13 cellular contexts compared by ENCODE assay signal in genomic region chr5:42656661-42657035, GRCh38.
DNase-seq lines count a peak whose midpoint lies in the region; ATAC-seq, FAIRE-seq and TF ChIP-seq lines count a peak whose summit lies in the region.
"Had no signal": no experiment of that assay in that cellular context is flagged by ENCODE, and none has a peak within 500 bp of the region (broad histone marks: within the 10 kb centered on the region; RNA-seq: fewer than 3 reads in every experiment).

No MANE protein-coding gene starts in this region.

- POLR2A ChIA-PET in CD4-positive, alpha-beta memory T cell (lab: Charles Lee; ENCODE audit: partially characterized antibody), result interaction anchor here (0.8 kb wide), 1 partner anchor 129 kb away, joined by 3 read pairs; no protein-coding TSS in a partner anchor
- POLR2A ChIA-PET in activated CD8-positive, alpha-beta T cell treated with anti-CD3 and anti-CD28 coated beads, Interleukin-2, amount 10 ng/mL, durations not matched to agents 7 days and 5 days (lab: Charles Lee), result no interaction called here

- H3K27ac ChIP-seq in foreskin keratinocyte (no peak overlapping the region), WERI-Rb-1 (no peak overlapping the region)
- no peak overlapping the region for H3K27ac ChIP-seq in CD4-positive, alpha-beta memory T cell (ENCODE audit: low read depth, low read length)
- H3K27ac ChIP-seq: skin epidermis had no signal

- H3K4me3 ChIP-seq in CD4-positive, alpha-beta memory T cell (ENCODE audit: low read length in 2 of 2), result no peak overlapping the region
- H3K4me3 ChIP-seq in WERI-Rb-1 (ENCODE audit: low read depth, low read length), result no peak overlapping the region
- H3K4me3 ChIP-seq: skin epidermis had no signal

- FAIRE-seq in RCC 7860 (lab: Jason Lieb, UNC), result peak; percentile 15

- TF ChIP-seq CTCF in foreskin keratinocyte (conservative IDR thresholded peaks at IDR 0.05), result peak; percentile 65
- TF ChIP-seq CTCF in WERI-Rb-1 (IDR thresholded peaks at IDR 0.05; ENCODE audit: low read depth, low read length), result no peak

- H3K9me3 ChIP-seq in CD4-positive, alpha-beta memory T cell (ENCODE audit: control insufficient read depth in 1 of 2, low read length in 2 of 2), result no peaks in the 10 kb centered on the region
- H3K9me3 ChIP-seq in WERI-Rb-1 (ENCODE audit: severe bottlenecking), result peaks cover 5% of the 10 kb centered on the region

- peak overlapping the region in 4 of 8 donors; percentile 20 to 47 (median 36) for H3K4me3 Mint-ChIP-seq in CD4-positive, alpha-beta memory T cell
- no peak overlapping the region for H3K4me3 Mint-ChIP-seq in activated CD8-positive, alpha-beta T cell treated with anti-CD3 and anti-CD28 coated beads, Interleukin-2, amount 10 ng/mL, durations not matched to agents 7 days and 5 days
- H3K4me3 Mint-ChIP-seq: dendritic cell treated with granulocyte-macrophage colony-stimulating factor and Interleukin-4, amounts not matched to agents 40 ng/mL and 50 ng/mL, for 4 days; immature natural killer cell had no signal

- H3K27ac Mint-ChIP-seq in CD4-positive, alpha-beta memory T cell, result no peak overlapping the region
- H3K27ac Mint-ChIP-seq in activated CD8-positive, alpha-beta T cell treated with anti-CD3 and anti-CD28 coated beads, Interleukin-2, amount 10 ng/mL, durations not matched to agents 7 days and 5 days, result no peak overlapping the region
- H3K27ac Mint-ChIP-seq: dendritic cell treated with granulocyte-macrophage colony-stimulating factor and Interleukin-4, amounts not matched to agents 40 ng/mL and 50 ng/mL, for 4 days; immature natural killer cell had no signal

- peaks cover 0 to 3% (median 0%) of the 10 kb centered on the region in 8 donors for H3K9me3 Mint-ChIP-seq in CD4-positive, alpha-beta memory T cell
- H3K9me3 Mint-ChIP-seq in activated CD8-positive, alpha-beta T cell treated with anti-CD3 and anti-CD28 coated beads, Interleukin-2, amount 10 ng/mL, durations not matched to agents 7 days and 5 days (ENCODE audit: insufficient read depth), result no peaks in the 10 kb centered on the region
- H3K9me3 Mint-ChIP-seq: dendritic cell treated with granulocyte-macrophage colony-stimulating factor and Interleukin-4, amounts not matched to agents 40 ng/mL and 50 ng/mL, for 4 days had no signal

- H3K27me3 Mint-ChIP-seq in CD4-positive, alpha-beta memory T cell, result peaks cover 1 to 6% of the 10 kb centered on the region in 2 donors
- no peaks in the 10 kb centered on the region for H3K27me3 Mint-ChIP-seq in activated CD8-positive, alpha-beta T cell treated with anti-CD3 and anti-CD28 coated beads, Interleukin-2, amount 10 ng/mL, durations not matched to agents 7 days and 5 days (ENCODE audit: low read depth)
- H3K27me3 Mint-ChIP-seq: dendritic cell treated with granulocyte-macrophage colony-stimulating factor and Interleukin-4, amounts not matched to agents 40 ng/mL and 50 ng/mL, for 4 days had no signal

- DNase-seq in ELR (ENCODE audit: low read depth), result peak; percentile 4
- DNase-seq in RCC 7860 (ENCODE audit: low spot score), result peak; percentile 13
- DNase-seq in foreskin keratinocyte, result peak; percentile 14 to 33
- peak; percentile 25 for DNase-seq in renal cortical epithelial cell (ENCODE audit: low read depth)
- DNase-seq in CD4-positive, alpha-beta memory T cell, result no peak
- DNase-seq in WERI-Rb-1, result no peak
- no peak for DNase-seq in activated CD4-positive, CD25-positive, alpha-beta regulatory T cell (lab: John Stamatoyannopoulos, UW)
- DNase-seq in activated CD8-positive, alpha-beta T cell treated with anti-CD3 and anti-CD28 coated beads, Interleukin-2, amount 10 ng/mL, durations not matched to agents 7 days and 5 days, result no peak
- DNase-seq: GF-D8; immature natural killer cell; stimulated activated naive CD4-positive, alpha-beta T cell treated with Interleukin-2 at 50 U/mL for 16 hours had no signal

- H3K4me1 ChIP-seq in foreskin keratinocyte, result peaks cover 14% of the 10 kb centered on the region
- no peaks in the 10 kb centered on the region for H3K4me1 ChIP-seq in CD4-positive, alpha-beta memory T cell (ENCODE audit: insufficient read depth, low read length)

- no peaks in the 10 kb centered on the region for H3K4me1 Mint-ChIP-seq in CD4-positive, alpha-beta memory T cell
- no peaks in the 10 kb centered on the region for H3K4me1 Mint-ChIP-seq in activated CD8-positive, alpha-beta T cell treated with anti-CD3 and anti-CD28 coated beads, Interleukin-2, amount 10 ng/mL, durations not matched to agents 7 days and 5 days (ENCODE audit: low read depth)
- H3K4me1 Mint-ChIP-seq: immature natural killer cell had no signal

- intact Hi-C loops in CD4-positive, alpha-beta memory T cell (cut with micrococcal nuclease), result loop anchor here (10.0 kb wide), 1 partner anchor 108 kb away; no protein-coding TSS in a partner anchor

- H3K27me3 ChIP-seq in foreskin keratinocyte, result no peaks in the 10 kb centered on the region
- H3K27me3 ChIP-seq in CD4-positive, alpha-beta memory T cell (ENCODE audit: insufficient read depth, low read length), result no peaks in the 10 kb centered on the region
- H3K27me3 ChIP-seq in WERI-Rb-1 (ENCODE audit: insufficient read depth, low read depth, severe bottlenecking), result peaks cover 20% of the 10 kb centered on the region

- CTCF ChIA-PET in CD4-positive, alpha-beta memory T cell (lab: Charles Lee; ENCODE audit: partially characterized antibody), result interaction anchor here (0.8 to 2.0 kb wide), 5 partner anchors 10 to 233 kb away, joined by 3 to 5 read pairs (median 4); no protein-coding TSS in a partner anchor
- CTCF ChIA-PET in activated CD8-positive, alpha-beta T cell treated with anti-CD3 and anti-CD28 coated beads, Interleukin-2, amount 10 ng/mL, durations not matched to agents 7 days and 5 days (lab: Charles Lee), result interaction anchor here (1.5 kb wide), 1 partner anchor 651 kb away, joined by 3 read pairs; no protein-coding TSS in a partner anchor

- ATAC-seq in foreskin keratinocyte, result peak; percentile 74
- no peak for ATAC-seq in activated CD8-positive, alpha-beta T cell treated with anti-CD3 and anti-CD28 coated beads, Interleukin-2, amount 10 ng/mL, durations not matched to agents 7 days and 5 days

- no peaks in the 10 kb centered on the region for H3K36me3 ChIP-seq in CD4-positive, alpha-beta memory T cell (ENCODE audit: insufficient read depth, low read length)
- H3K36me3 ChIP-seq in WERI-Rb-1, result no peaks in the 10 kb centered on the region

- H3K36me3 Mint-ChIP-seq in CD4-positive, alpha-beta memory T cell, result no peaks in the 10 kb centered on the region
- no peaks in the 10 kb centered on the region for H3K36me3 Mint-ChIP-seq in activated CD8-positive, alpha-beta T cell treated with anti-CD3 and anti-CD28 coated beads, Interleukin-2, amount 10 ng/mL, durations not matched to agents 7 days and 5 days (ENCODE audit: low read depth)

Comparison
In these comparisons a context has a peak if more than half of its experiments do, and no peak if none do; other contexts are left out.
1. DNase-seq: peak in ELR (single experiment), RCC 7860 (single experiment), foreskin keratinocyte (2 of 2) and renal cortical epithelial cell (single experiment); none in CD4-positive, alpha-beta memory T cell (0 of 5), WERI-Rb-1 (single experiment), activated CD4-positive, CD25-positive, alpha-beta regulatory T cell (0 of 4) and activated CD8-positive, alpha-beta T cell treated with anti-CD3 and anti-CD28 coated beads, Interleukin-2, amount 10 ng/mL, durations not matched to agents 7 days and 5 days (single experiment).